Comparison of ENCODE assay signal across 15 cellular contexts in the genomic region with DNA sequence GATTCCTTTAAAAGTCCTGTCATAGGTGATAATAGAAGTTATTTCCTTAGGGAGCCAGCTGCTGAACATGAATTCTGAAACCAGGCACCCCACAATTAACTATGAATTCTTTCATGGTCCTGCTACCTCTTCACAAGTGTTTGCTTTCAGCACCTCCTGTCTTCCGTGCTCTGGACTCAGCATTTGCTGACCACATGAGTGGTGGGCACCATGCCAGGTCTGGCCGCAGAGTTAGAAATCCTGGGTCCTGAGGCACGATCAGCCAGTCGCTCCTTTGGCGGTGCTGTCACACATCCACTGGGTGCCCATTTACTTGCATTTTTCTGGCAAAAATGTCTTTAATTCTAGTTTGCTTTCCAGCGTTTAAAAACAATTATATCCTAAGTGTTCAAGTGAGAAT.
DNase-seq lines count a peak whose midpoint lies in the region; ATAC-seq and TF ChIP-seq lines count a peak whose summit lies in the region.
"Had no signal": no experiment of that assay in that cellular context is flagged by ENCODE, and none has a peak within 500 bp of the region (broad histone marks: within the 10 kb centered on the region; RNA-seq: fewer than 3 reads in every experiment).

No MANE protein-coding gene starts in this region.

- WGBS in heart left ventricle, 4 donors = 39 to 52% (median 45%) methylated on average over 6 of the region's 6 CpGs

- H3K4me1 Mint-ChIP-seq in naive thymus-derived CD8-positive, alpha-beta T cell = no peaks in the 10 kb centered on the region
- H3K4me1 Mint-ChIP-seq: activated B cell treated with CpG ODN at 0.5 μM for 24 hours; activated CD8-positive, alpha-beta memory T cell treated with anti-CD3 and anti-CD28 coated beads, Interleukin-2, amount 10 ng/mL, durations not matched to agents 7 days and 5 days had no signal

- H3K4me3 ChIP-seq in heart left ventricle = no peak overlapping the region
- H3K4me3 ChIP-seq in retinal pigment epithelial cell (ENCODE audit: low read length) = no peak overlapping the region
- H3K4me3 ChIP-seq: neural progenitor cell, skin epidermis, stomach had no signal

- TF ChIP-seq CTCF in heart left ventricle (IDR thresholded peaks at IDR 0.05) = peak in 1 of 12 donors; percentile 24
- no peak for TF ChIP-seq CTCF in retinal pigment epithelial cell (conservative IDR thresholded peaks at IDR 0.05; ENCODE audit: low read depth, low read length)

- no peaks in the 10 kb centered on the region for H3K27me3 ChIP-seq in heart left ventricle
- H3K27me3 ChIP-seq: neural progenitor cell, stomach had no signal

- peaks cover 0 to 4% (median 0%) of the 10 kb centered on the region in 12 donors for H3K4me1 ChIP-seq in heart left ventricle
- H3K4me1 ChIP-seq: stomach had no signal

- intact Hi-C loops in heart left ventricle (cut with DNase I) = no loop called here

- no peak overlapping the region for H3K27ac Mint-ChIP-seq in naive thymus-derived CD8-positive, alpha-beta T cell
- H3K27ac Mint-ChIP-seq: activated B cell treated with CpG ODN at 0.5 μM for 24 hours; activated CD8-positive, alpha-beta memory T cell treated with anti-CD3 and anti-CD28 coated beads, Interleukin-2, amount 10 ng/mL, durations not matched to agents 7 days and 5 days; CD4-positive, alpha-beta memory T cell; neural progenitor cell had no signal

- no peaks in the 10 kb centered on the region for H3K9me3 ChIP-seq in heart left ventricle
- H3K9me3 ChIP-seq: stomach had no signal

- peak in 2 of 4 donors; percentile 42 to 65 for ATAC-seq in heart left ventricle
- no peak for ATAC-seq in naive thymus-derived CD8-positive, alpha-beta T cell
- ATAC-seq: activated CD8-positive, alpha-beta memory T cell treated with anti-CD3 and anti-CD28 coated beads, Interleukin-2, amount 10 ng/mL, durations not matched to agents 7 days and 5 days had no signal

- no peaks in the 10 kb centered on the region for H3K36me3 Mint-ChIP-seq in naive thymus-derived CD8-positive, alpha-beta T cell
- H3K36me3 Mint-ChIP-seq: activated CD8-positive, alpha-beta memory T cell treated with anti-CD3 and anti-CD28 coated beads, Interleukin-2, amount 10 ng/mL, durations not matched to agents 7 days and 5 days; CD4-positive, alpha-beta memory T cell; neural progenitor cell had no signal

- H3K4me3 Mint-ChIP-seq in naive thymus-derived CD8-positive, alpha-beta T cell = no peak overlapping the region
- H3K4me3 Mint-ChIP-seq: activated B cell treated with CpG ODN at 0.5 μM for 24 hours; activated CD8-positive, alpha-beta memory T cell treated with anti-CD3 and anti-CD28 coated beads, Interleukin-2, amount 10 ng/mL, durations not matched to agents 7 days and 5 days; CD4-positive, alpha-beta memory T cell; neural progenitor cell had no signal

- DNase-seq in NCI-H1417 treated with DMSO at 0.1 percent for 48 hours (lab: John Stamatoyannopoulos, UW) (peak; percentile 13), RPMI7951 (ENCODE audit: low read depth) (peak; percentile 38), heart left ventricle (peak; percentile 48 to 82 (median 68)), retinal pigment epithelial cell (ENCODE audit: low read depth) (peak; percentile 2), OCI-M2 (lab: John Stamatoyannopoulos, UW; ENCODE audit: unreplicated experiment) (no peak), NCI-H526 (lab: John Stamatoyannopoulos, UW) (no peak)
- no peak for DNase-seq in naive thymus-derived CD8-positive, alpha-beta T cell
- no peak for DNase-seq in stimulated activated CD4-positive, alpha-beta T cell treated with anti-CD3 and anti-CD28 coated beads, Interleukin-1b, Interleukin-23, amount 100 ng/mL, for 48 hours
- DNase-seq: activated B cell treated with CpG ODN at 0.5 μM for 24 hours; activated CD8-positive, alpha-beta memory T cell treated with anti-CD3 and anti-CD28 coated beads, Interleukin-2, amount 10 ng/mL, durations not matched to agents 7 days and 5 days; activated naive CD4-positive, alpha-beta T cell; CD4-positive, alpha-beta memory T cell; stomach had no signal

- H3K9me3 Mint-ChIP-seq in naive thymus-derived CD8-positive, alpha-beta T cell = no peaks in the 10 kb centered on the region
- H3K9me3 Mint-ChIP-seq: activated B cell treated with CpG ODN at 0.5 μM for 24 hours; CD4-positive, alpha-beta memory T cell had no signal

- no peaks in the 10 kb centered on the region for H3K36me3 ChIP-seq in heart left ventricle
- H3K36me3 ChIP-seq: neural progenitor cell, stomach had no signal

- peaks cover 0 to 20% (median 6%) of the 10 kb centered on the region in 5 donors for H3K27me3 Mint-ChIP-seq in naive thymus-derived CD8-positive, alpha-beta T cell
- H3K27me3 Mint-ChIP-seq: activated B cell treated with CpG ODN at 0.5 μM for 24 hours had no signal

- no peak for TF ChIP-seq POLR2A in heart left ventricle (IDR thresholded peaks at IDR 0.05)

- POLR2A ChIA-PET in naive thymus-derived CD8-positive, alpha-beta T cell (lab: Charles Lee) = no interaction called here

- no peak overlapping the region for H3K27ac ChIP-seq in heart left ventricle
- H3K27ac ChIP-seq: neural progenitor cell, skin epidermis, stomach had no signal

Comparison
In these comparisons a context has a peak if more than half of its experiments do, and no peak if none do; other contexts are left out.
1. DNase-seq: peak in NCI-H1417 treated with DMSO at 0.1 percent for 48 hours (single experiment), RPMI7951 (single experiment), heart left ventricle (5 of 5) and retinal pigment epithelial cell (single experiment); none in naive thymus-derived CD8-positive, alpha-beta T cell (0 of 10), OCI-M2 (single experiment), NCI-H526 (0 of 2) and stimulated activated CD4-positive, alpha-beta T cell treated with anti-CD3 and anti-CD28 coated beads, Interleukin-1b, Interleukin-23, amount 100 ng/mL, for 48 hours (single experiment).